Comparison of ENCODE assay signal across 16 cellular contexts in the genomic region with DNA sequence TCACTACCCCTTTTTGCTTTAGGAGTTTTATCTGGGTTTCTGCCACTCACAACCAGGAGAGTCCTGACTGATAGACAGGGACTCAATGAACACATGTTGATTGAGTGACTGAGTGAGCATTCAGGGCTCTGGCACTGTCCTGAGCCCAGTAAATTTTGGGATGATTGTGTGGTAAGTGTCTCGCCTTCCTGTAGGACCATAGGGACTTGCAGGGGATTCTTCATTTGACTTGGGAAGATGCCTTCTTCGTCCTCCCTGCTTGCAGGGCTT. TPM values are rescaled to one million over a fixed set of nuclear protein-coding genes. Genes with fewer than 3 reads are reported as not detected.
DNase-seq lines count a peak whose midpoint lies in the region; ATAC-seq, FAIRE-seq and TF ChIP-seq lines count a peak whose summit lies in the region.
"Had no signal": no experiment of that assay in that cellular context is flagged by ENCODE, and none has a peak within 500 bp of the region (broad histone marks: within the 10 kb centered on the region; RNA-seq: fewer than 3 reads in every experiment).

No MANE protein-coding gene starts in this region.

- dilution Hi-C loops in endothelial cell of umbilical vein (cut with MboI; ENCODE audit: extremely low pct_ligation_motif_present, low sequenced_read_pairs) = no loop called here

- DNase-seq in Caco-2 = no peak
- DNase-seq in RWPE2 (ENCODE audit: low spot score) = no peak
- no peak for DNase-seq in endothelial cell of umbilical vein (ENCODE audit: low read depth, low spot score)
- no peak for DNase-seq in left colon
- DNase-seq in posterior vena cava (ENCODE audit: low spot score) = no peak
- no peak for DNase-seq in ecto neural progenitor cell (ENCODE audit: low spot score)
- DNase-seq: BE2C; CD8-positive, alpha-beta memory T cell; DMS53; GF-D8 had no signal

- H3K27me3 ChIP-seq in Caco-2 (replicated peaks; ENCODE audit: control insufficient read depth, insufficient read depth, low read length) (no peaks in the 10 kb centered on the region), RWPE2 (ENCODE audit: insufficient read depth, poor library complexity, severe bottlenecking) (no peaks in the 10 kb centered on the region), endothelial cell of umbilical vein (ENCODE audit: control insufficient read depth in 2 of 2, insufficient read depth in 2 of 2, low read length in 2 of 2) (no peaks in the 10 kb centered on the region)
- H3K27me3 ChIP-seq: BE2C had no signal

- peaks cover 30% of the 10 kb centered on the region for H3K4me1 Mint-ChIP-seq in Caco-2 (ENCODE audit: low read depth, unreplicated experiment)

- intact Hi-C loops in Caco-2 (cut with micrococcal nuclease; ENCODE audit: unreplicated experiment) = no loop called here
- intact Hi-C loops in endothelial cell of umbilical vein (cut with micrococcal nuclease) = no loop called here
- intact Hi-C loops in left colon (cut with DNase I, micrococcal nuclease) = no loop called here
- intact Hi-C loops in posterior vena cava (cut with DNase I) = no loop called here

- H3K9me1 ChIP-seq in endothelial cell of umbilical vein (replicated peaks; ENCODE audit: control insufficient read depth, extremely low read depth, insufficient read depth, low read length) = no peaks in the 10 kb centered on the region

- peaks cover 54% of the 10 kb centered on the region for H3K4me1 ChIP-seq in Caco-2
- peaks cover 44% of the 10 kb centered on the region for H3K4me1 ChIP-seq in RWPE2 (ENCODE audit: insufficient read depth, poor library complexity, severe bottlenecking)
- peaks cover 14% of the 10 kb centered on the region for H3K4me1 ChIP-seq in endothelial cell of umbilical vein (ENCODE audit: control insufficient read depth, extremely low read depth, insufficient read depth, low read length)
- H3K4me1 ChIP-seq: BE2C, HAP-1 had no signal

- no peak for ATAC-seq in RWPE2 (ENCODE audit: low read depth)
- no peak for ATAC-seq in left colon
- ATAC-seq in HG03108 (IDR thresholded peaks at IDR 0.05; ENCODE audit: unreplicated experiment) = no peak

- H3K79me2 ChIP-seq in endothelial cell of umbilical vein (ENCODE audit: control insufficient read depth, insufficient read depth, low read length) = no peaks in the 10 kb centered on the region

- no peak for TF ChIP-seq POLR2A in endothelial cell of umbilical vein (IDR thresholded peaks at IDR 0.05; ENCODE audit: low read depth, low read length)

- H3K27ac ChIP-seq in RWPE2 (ENCODE audit: poor library complexity, severe bottlenecking) (peak overlapping the region; percentile 99), endothelial cell of umbilical vein (ENCODE audit: insufficient read depth, low read depth, low read length) (no peak overlapping the region)
- H3K27ac ChIP-seq: HL-60 had no signal

- no TSS peak for BruUV-seq in Caco-2 (replicated peaks; lab: Mats Ljungman, UMichigan)
- no TSS peak for BruUV-seq in endothelial cell of umbilical vein (replicated peaks; lab: Mats Ljungman, UMichigan)

- no peaks in the 10 kb centered on the region for H4K20me1 ChIP-seq in endothelial cell of umbilical vein (replicated peaks; ENCODE audit: control insufficient read depth, extremely low read depth, insufficient read depth, low read length)

- no peaks in the 10 kb centered on the region for H3K9me3 Mint-ChIP-seq in Caco-2 (ENCODE audit: unreplicated experiment)
- H3K9me3 Mint-ChIP-seq: CD8-positive, alpha-beta memory T cell had no signal

- POLR2A ChIA-PET in Caco-2 (lab: Charles Lee) (interaction anchor here (0.6 kb wide), 1 partner anchor 57 kb away, joined by 4 read pairs; no protein-coding TSS in a partner anchor), endothelial cell of umbilical vein (lab: Charles Lee) (no interaction called here)

- no peak overlapping the region for H3K4me2 ChIP-seq in endothelial cell of umbilical vein (ENCODE audit: insufficient read depth, low read length)

- TF ChIP-seq CTCF in Caco-2 (IDR thresholded peaks at IDR 0.05; ENCODE audit: insufficient read depth in 1 of 2, low read depth in 1 of 2, low read length in 1 of 2, severe bottlenecking in 1 of 2, unreplicated experiment in 1 of 2) (no peak), RWPE2 (IDR thresholded peaks at IDR 0.05; ENCODE audit: poor library complexity, severe bottlenecking) (no peak), endothelial cell of umbilical vein (IDR thresholded peaks at IDR 0.05; ENCODE audit: extremely low read depth in 1 of 2, insufficient read depth in 1 of 2, low read depth in 1 of 2, low read length in 2 of 2) (no peak)

- H3K27ac Mint-ChIP-seq in Caco-2 (ENCODE audit: unreplicated experiment) = peak overlapping the region; percentile 59
- H3K27ac Mint-ChIP-seq: CD8-positive, alpha-beta memory T cell had no signal

- H2AFZ ChIP-seq in endothelial cell of umbilical vein (ENCODE audit: low read depth, low read length) = peak overlapping the region; percentile 14

- H3K4me3 ChIP-seq in Caco-2 (ENCODE audit: low read depth, low read length) = no peak overlapping the region
- no peak overlapping the region for H3K4me3 ChIP-seq in RWPE2 (ENCODE audit: severe bottlenecking)
- H3K4me3 ChIP-seq in endothelial cell of umbilical vein (replicated peaks in 1 of 3; ENCODE audit: insufficient read depth in 1 of 3, low read depth in 1 of 3, low read length in 3 of 3) = no peak overlapping the region
- H3K4me3 ChIP-seq: HAP-1 had no signal

- no peaks in the 10 kb centered on the region for H3K27me3 Mint-ChIP-seq in Caco-2 (ENCODE audit: insufficient read depth, unreplicated experiment)
- H3K27me3 Mint-ChIP-seq: CD8-positive, alpha-beta memory T cell had no signal

- no peak for FAIRE-seq in endothelial cell of umbilical vein (lab: Jason Lieb, UNC)
- FAIRE-seq: A204.1, GM19239, H1 had no signal

- H3K36me3 Mint-ChIP-seq in Caco-2 (ENCODE audit: insufficient read depth, unreplicated experiment) = peaks cover 13% of the 10 kb centered on the region
- H3K36me3 Mint-ChIP-seq: CD8-positive, alpha-beta memory T cell had no signal

- H3K9me3 ChIP-seq in Caco-2 (no peaks in the 10 kb centered on the region), RWPE2 (ENCODE audit: severe bottlenecking) (no peaks in the 10 kb centered on the region), endothelial cell of umbilical vein (replicated peaks; ENCODE audit: control insufficient read depth, insufficient read depth, low read length) (no peaks in the 10 kb centered on the region)
- H3K9me3 ChIP-seq: BE2C, HAP-1 had no signal

- no peak overlapping the region for H3K4me3 Mint-ChIP-seq in Caco-2 (ENCODE audit: unreplicated experiment)
- H3K4me3 Mint-ChIP-seq: CD8-positive, alpha-beta memory T cell had no signal

- CTCF ChIA-PET in Caco-2 (lab: Charles Lee) = no interaction called here
- CTCF ChIA-PET in endothelial cell of umbilical vein (lab: Charles Lee) = no interaction called here

- no peaks in the 10 kb centered on the region; the same call in 1 of the 2 replicates for H3K36me3 ChIP-seq in Caco-2 (ENCODE audit: control insufficient read depth, insufficient read depth, low read length)
- H3K36me3 ChIP-seq in RWPE2 (ENCODE audit: low read depth) = no peaks in the 10 kb centered on the region
- H3K36me3 ChIP-seq in endothelial cell of umbilical vein (ENCODE audit: control insufficient read depth in 2 of 2, extremely low read depth in 1 of 2, insufficient read depth in 2 of 2, low read length in 2 of 2) = no peaks in the 10 kb centered on the region
- H3K36me3 ChIP-seq: BE2C, HAP-1 had no signal

- H3K9ac ChIP-seq in endothelial cell of umbilical vein (replicated peaks; ENCODE audit: extremely low read depth, insufficient read depth, low read length) = no peak overlapping the region

TF ChIP-seq in endothelial cell of umbilical vein, 7 proteins besides CTCF, POLR2A, EP300 and RAD21:
- TF ChIP-seq FOS (IDR thresholded peaks at IDR 0.05; ENCODE audit: borderline replicate concordance, insufficient read depth, low read length) = no peak
- TF ChIP-seq JUN (IDR thresholded peaks at IDR 0.05; ENCODE audit: borderline replicate concordance, insufficient read depth, insufficient read length, low read depth) = no peak
- TF ChIP-seq, protein P1, sequence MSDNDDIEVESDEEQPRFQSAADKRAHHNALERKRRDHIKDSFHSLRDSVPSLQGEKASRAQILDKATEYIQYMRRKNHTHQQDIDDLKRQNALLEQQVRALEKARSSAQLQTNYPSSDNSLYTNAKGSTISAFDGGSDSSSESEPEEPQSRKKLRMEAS (IDR thresholded peaks at IDR 0.05; ENCODE audit: insufficient read depth, insufficient read length) = no peak
- TF ChIP-seq EZH2 (IDR thresholded peaks at IDR 0.05; ENCODE audit: borderline replicate concordance, low read depth, low read length, severe bottlenecking) = no peak
- TF ChIP-seq MYC (IDR thresholded peaks at IDR 0.05; ENCODE audit: low read depth, low read length) = no peak
- no peak for TF ChIP-seq POLR2AphosphoS5 (IDR thresholded peaks at IDR 0.05; ENCODE audit: insufficient read depth, low read depth, low read length)
- TF ChIP-seq GATA2 (IDR thresholded peaks at IDR 0.05; ENCODE audit: insufficient read depth, insufficient read length, low read depth, low read length) = no peak

RNA-seq across cellular contexts. Expression of gene FLNB, which starts 22.3 kb away (rescaled TPM):
- total RNA-seq in Caco-2 (2022) (315 and 331 TPM in 2 replicates), endothelial cell of umbilical vein (595 and 670 TPM in 2 replicates), left colon (100 to 1,000 TPM; 410 to 585 TPM), posterior vena cava (100 to 1,000 TPM; 130 to 133 TPM)
- polyA plus RNA-seq in endothelial cell of umbilical vein = 479 and 516 TPM in 2 replicates
- 267 and 270 TPM in 2 replicates for polyA plus RNA-seq in endothelial cell of umbilical vein (2011; cell fraction: cytosol; rRNA removed)
- polyA plus RNA-seq in endothelial cell of umbilical vein (2011; cell fraction: nucleus; rRNA removed) = 3,546 and 4,297 TPM in 2 replicates
- 427 and 466 TPM in 2 replicates for polyA plus RNA-seq in endothelial cell of umbilical vein (2012)
- polyA minus RNA-seq in endothelial cell of umbilical vein = 1,506 and 1,741 TPM in 2 replicates
- 139 TPM for polyA minus RNA-seq in endothelial cell of umbilical vein (2011; cell fraction: cytosol; rRNA and poly(A)+ RNA removed)
- polyA minus RNA-seq in endothelial cell of umbilical vein (2011; cell fraction: nucleus; rRNA and poly(A)+ RNA removed) = 3,042 and 3,714 TPM in 2 replicates
